In genomic region chr17:36851230-36851629, GRCh38 we compare ENCODE assay signal across 1 cellular context.
TF ChIP-seq lines count a peak whose summit lies in the region.

No MANE protein-coding gene starts in this region.

TF ChIP-seq in K562, 482 proteins besides CTCF, POLR2A, EP300 and RAD21 (continued from another document):
- TF ChIP-seq SIRT6 (IDR thresholded peaks at IDR 0.05; ENCODE audit: low read depth, low read length) (no peak), POLR2H (tag; IDR thresholded peaks at IDR 0.05; ENCODE audit: low read depth) (no peak), CBFA2T2 (conservative IDR thresholded peaks at IDR 0.05) (peak; percentile 43), GTF2B (IDR thresholded peaks at IDR 0.05; ENCODE audit: extremely low read depth, insufficient read length) (no peak), MAZ (CRISPR knock-in tag; conservative IDR thresholded peaks at IDR 0.05 in 1 of 2, IDR thresholded peaks at IDR 0.05 in 1 of 2) (no peak), DLX4 (CRISPR knock-in tag; IDR thresholded peaks at IDR 0.05) (no peak), ZNF282 (CRISPR knock-in tag; IDR thresholded peaks at IDR 0.05) (no peak), RBM22 (IDR thresholded peaks at IDR 0.05; ENCODE audit: low read depth, low read length, poor library complexity, severe bottlenecking) (no peak), TFE3 (CRISPR knock-in tag; IDR thresholded peaks at IDR 0.05) (peak; percentile 93), ZNF589 (CRISPR knock-in tag; IDR thresholded peaks at IDR 0.05; ENCODE audit: low read depth) (no peak), STAT5B (CRISPR knock-in tag; IDR thresholded peaks at IDR 0.05) (no peak), SNRNP70 (optimal IDR thresholded peaks at IDR 0.05; ENCODE audit: low read depth, low read length) (no peak), RAD51 (IDR thresholded peaks at IDR 0.05; ENCODE audit: borderline replicate concordance, low read depth) (peak; percentile 82)
